8 cellular contexts compared by ENCODE assay signal in the genomic region with DNA sequence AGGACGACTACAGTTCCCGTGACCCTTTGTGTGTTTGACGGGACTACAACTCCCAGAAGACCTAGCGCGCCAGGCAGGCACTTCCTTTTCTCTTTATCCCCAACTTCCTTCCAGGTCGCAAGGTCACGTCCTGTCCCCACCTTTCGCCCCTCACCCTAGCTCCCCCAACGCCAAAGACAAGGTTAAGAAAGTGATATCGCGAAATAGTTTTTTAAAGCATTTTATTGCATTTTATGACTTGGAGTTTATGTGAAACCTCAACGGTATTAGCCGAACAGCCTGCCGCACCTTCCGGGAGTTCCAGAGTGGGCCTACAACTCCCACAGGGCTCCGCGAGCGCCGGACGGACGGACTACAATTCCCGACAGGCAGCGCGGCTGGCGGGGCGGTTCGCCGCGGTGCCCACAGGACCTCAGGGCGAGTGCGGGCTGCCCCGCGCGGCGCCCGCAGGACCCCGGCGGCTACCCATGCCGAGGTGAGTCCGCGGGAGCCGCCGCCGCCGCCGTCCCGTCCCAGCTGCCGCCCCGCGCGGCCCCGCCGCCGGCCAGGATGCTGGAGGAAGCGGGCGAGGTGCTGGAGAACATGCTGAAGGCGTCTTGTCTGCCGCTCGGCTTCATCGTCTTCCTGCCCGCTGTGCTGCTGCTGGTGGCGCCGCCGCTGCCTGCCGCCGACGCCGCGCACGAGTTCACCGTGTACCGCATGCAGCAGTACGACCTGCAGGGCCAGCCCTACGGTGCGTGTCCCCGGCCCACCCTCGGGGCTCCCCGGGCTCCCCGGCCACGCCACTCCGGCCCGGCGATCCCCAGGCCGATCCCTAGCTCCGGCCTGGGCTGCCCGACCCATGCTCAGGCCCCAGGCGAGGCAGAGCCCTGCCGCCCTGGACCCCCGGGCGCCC. TPM values are rescaled to one million over a fixed set of nuclear protein-coding genes. Genes with fewer than 3 reads are reported as not detected.
DNase-seq lines count a peak whose midpoint lies in the region; ATAC-seq, FAIRE-seq and TF ChIP-seq lines count a peak whose summit lies in the region.

A gene with protein sequence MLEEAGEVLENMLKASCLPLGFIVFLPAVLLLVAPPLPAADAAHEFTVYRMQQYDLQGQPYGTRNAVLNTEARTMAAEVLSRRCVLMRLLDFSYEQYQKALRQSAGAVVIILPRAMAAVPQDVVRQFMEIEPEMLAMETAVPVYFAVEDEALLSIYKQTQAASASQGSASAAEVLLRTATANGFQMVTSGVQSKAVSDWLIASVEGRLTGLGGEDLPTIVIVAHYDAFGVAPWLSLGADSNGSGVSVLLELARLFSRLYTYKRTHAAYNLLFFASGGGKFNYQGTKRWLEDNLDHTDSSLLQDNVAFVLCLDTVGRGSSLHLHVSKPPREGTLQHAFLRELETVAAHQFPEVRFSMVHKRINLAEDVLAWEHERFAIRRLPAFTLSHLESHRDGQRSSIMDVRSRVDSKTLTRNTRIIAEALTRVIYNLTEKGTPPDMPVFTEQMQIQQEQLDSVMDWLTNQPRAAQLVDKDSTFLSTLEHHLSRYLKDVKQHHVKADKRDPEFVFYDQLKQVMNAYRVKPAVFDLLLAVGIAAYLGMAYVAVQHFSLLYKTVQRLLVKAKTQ (plus strand): TSS at position 449 of the 895 bp plus-strand sequence. CDS start 101 bp downstream, at position 550.

- intact Hi-C loops in Right ventricle myocardium superior (cut with DNase I) = no loop called here
- intact Hi-C loops in pancreas (cut with DNase I) = no loop called here
- intact Hi-C loops in tibial artery (cut with DNase I; ENCODE audit: low total_unique reads) = loop anchor here (5.0 kb wide), 1 partner anchor 123 kb away; a partner anchor contains a TSS

- ATAC-seq in HG02763 (IDR thresholded peaks at IDR 0.05; ENCODE audit: unreplicated experiment) (peak; percentile 70), Right ventricle myocardium superior (ENCODE audit: poor library complexity) (peak; percentile 97), pancreas (peak; percentile 94 to 97 (median 96))
- ATAC-seq in activated naive CD8-positive, alpha-beta T cell treated with anti-CD3 and anti-CD28 coated beads, Interleukin-2, amount 50 U/mL, for 24 hours = peak; percentile 87

- TF ChIP-seq CTCF in pancreas (IDR thresholded peaks at IDR 0.05) (no peak), tibial artery (IDR thresholded peaks at IDR 0.05) (no peak)

- H3K9me3 ChIP-seq in pancreas (no peaks in the 10 kb centered on the region), tibial artery (no peaks in the 10 kb centered on the region)

- H3K4me1 ChIP-seq in pancreas (peaks cover 0 to 11% (median 0%) of the 10 kb centered on the region in 3 donors), tibial artery (peaks cover 0 to 40% (median 25%) of the 10 kb centered on the region in 4 donors)

- H3K4me3 Mint-ChIP-seq in activated naive CD8-positive, alpha-beta T cell treated with anti-CD3 and anti-CD28 coated beads, Interleukin-2, amount 50 U/mL, for 24 hours = peak within 1 kb of the TSS; percentile 95

- H3K27me3 ChIP-seq in pancreas (no peaks in the 10 kb centered on the region), tibial artery (no peaks in the 10 kb centered on the region)

- H3K27ac Mint-ChIP-seq in activated naive CD8-positive, alpha-beta T cell treated with anti-CD3 and anti-CD28 coated beads, Interleukin-2, amount 50 U/mL, for 24 hours = peak within 1 kb of the TSS; percentile 99

- peak; percentile 93 for FAIRE-seq in pancreas (lab: Jason Lieb, UNC)

- H3K9me3 Mint-ChIP-seq in activated naive CD8-positive, alpha-beta T cell treated with anti-CD3 and anti-CD28 coated beads, Interleukin-2, amount 50 U/mL, for 24 hours = no peaks in the 10 kb centered on the region

- peaks cover 24% of the 10 kb centered on the region for H3K36me3 Mint-ChIP-seq in activated naive CD8-positive, alpha-beta T cell treated with anti-CD3 and anti-CD28 coated beads, Interleukin-2, amount 50 U/mL, for 24 hours (ENCODE audit: low read depth)

- H3K27me3 Mint-ChIP-seq in activated naive CD8-positive, alpha-beta T cell treated with anti-CD3 and anti-CD28 coated beads, Interleukin-2, amount 50 U/mL, for 24 hours = no peaks in the 10 kb centered on the region

- 0 to 1% methylated on average over 57 to 90 of the region's 90 CpGs for WGBS in pancreas, 2 donors

- H3K36me3 ChIP-seq in pancreas (no peaks in the 10 kb centered on the region), tibial artery (peaks cover 0 to 21% (median 9%) of the 10 kb centered on the region in 3 donors)

- peak; percentile 57 for TF ChIP-seq POLR2A in GM10847 (IDR thresholded peaks at IDR 0.05; ENCODE audit: extremely low read depth, insufficient read length)

- H3K27ac ChIP-seq in pancreas (peak within 1 kb of the TSS; percentile 22 to 79 (median 64)), tibial artery (peak within 1 kb of the TSS; percentile 61 to 67)

- peaks cover 61% of the 10 kb centered on the region for H3K4me1 Mint-ChIP-seq in activated naive CD8-positive, alpha-beta T cell treated with anti-CD3 and anti-CD28 coated beads, Interleukin-2, amount 50 U/mL, for 24 hours

- DNase-seq in NCI-H1417 treated with DMSO at 0.1 percent for 48 hours (lab: John Stamatoyannopoulos, UW) = peak; percentile 99
- peak; percentile 83 for DNase-seq in SW480 (ENCODE audit: low spot score)
- DNase-seq in activated naive CD8-positive, alpha-beta T cell treated with anti-CD3 and anti-CD28 coated beads, Interleukin-2, amount 50 U/mL, for 24 hours = peak; percentile 95
- DNase-seq in Right ventricle myocardium superior = peak; percentile 97
- peak; percentile 94 to 97 (median 94) for DNase-seq in pancreas
- peak; percentile 94 to 96 for DNase-seq in tibial artery

- H3K4me3 ChIP-seq in pancreas (peak within 1 kb of the TSS; percentile 84 to 100 (median 95)), tibial artery (peak within 1 kb of the TSS; percentile 77 to 99)

RNA-seq across cellular contexts. Expression of the gene that starts here (rescaled TPM):
- total RNA-seq in Right ventricle myocardium superior = 24.9 TPM
- 10 to 100 TPM; 34.0 to 68.1 (median 42.3) TPM for total RNA-seq in pancreas
- polyA plus RNA-seq in pancreas = 10 to 100 TPM; 63.1 to 66.8 TPM

Comparison
In these comparisons a context has a peak if more than half of its experiments do, and no peak if none do; other contexts are left out.
1. Peak in every context shown above with its lines: DNase-seq, ATAC-seq, H3K4me3 ChIP-seq and H3K27ac ChIP-seq.